In genomic region chr18:9613550-9614400, GRCh38 we compare ENCODE assay signal across 1 cellular context.
TF ChIP-seq lines count a peak whose summit lies in the region.

No MANE protein-coding gene starts in this region.

TF ChIP-seq in HepG2, 621 proteins besides CTCF, POLR2A, EP300 and RAD21 (continued from another document and continues in another):
- no peak for TF ChIP-seq ZBTB8A (CRISPR knock-in tag; IDR thresholded peaks at IDR 0.05; ENCODE audit: borderline replicate concordance, low read depth)
- no peak for TF ChIP-seq MNT (IDR thresholded peaks at IDR 0.05)
- no peak for TF ChIP-seq ZNF891 (CRISPR knock-in tag; IDR thresholded peaks at IDR 0.05)
- TF ChIP-seq MATR3 (CRISPR knock-in tag; IDR thresholded peaks at IDR 0.05), result no peak
- TF ChIP-seq ELF3 (CRISPR knock-in tag; IDR thresholded peaks at IDR 0.05), result 0 out of 2 replicates have a peak, but pooled peaks have one; percentile 16
- no peak for TF ChIP-seq MAFG (CRISPR knock-in tag; IDR thresholded peaks at IDR 0.05)
- TF ChIP-seq ZNF335 (CRISPR knock-in tag; IDR thresholded peaks at IDR 0.05), result no peak
- no peak for TF ChIP-seq MBNL3 (CRISPR knock-in tag; conservative IDR thresholded peaks at IDR 0.05)
- no peak for TF ChIP-seq ZNF607 (CRISPR knock-in tag; IDR thresholded peaks at IDR 0.05; ENCODE audit: borderline replicate concordance)
- no peak for TF ChIP-seq ZBTB43 (CRISPR knock-in tag; conservative IDR thresholded peaks at IDR 0.05)
- TF ChIP-seq CSRNP1 (CRISPR knock-in tag; IDR thresholded peaks at IDR 0.05), result no peak
- TF ChIP-seq HNRNPLL (IDR thresholded peaks at IDR 0.05; ENCODE audit: low read depth, low read length, poor library complexity, severe bottlenecking), result peak; percentile 76
- no peak for TF ChIP-seq ZNF777 (CRISPR knock-in tag; IDR thresholded peaks at IDR 0.05)
- TF ChIP-seq, protein P1, sequence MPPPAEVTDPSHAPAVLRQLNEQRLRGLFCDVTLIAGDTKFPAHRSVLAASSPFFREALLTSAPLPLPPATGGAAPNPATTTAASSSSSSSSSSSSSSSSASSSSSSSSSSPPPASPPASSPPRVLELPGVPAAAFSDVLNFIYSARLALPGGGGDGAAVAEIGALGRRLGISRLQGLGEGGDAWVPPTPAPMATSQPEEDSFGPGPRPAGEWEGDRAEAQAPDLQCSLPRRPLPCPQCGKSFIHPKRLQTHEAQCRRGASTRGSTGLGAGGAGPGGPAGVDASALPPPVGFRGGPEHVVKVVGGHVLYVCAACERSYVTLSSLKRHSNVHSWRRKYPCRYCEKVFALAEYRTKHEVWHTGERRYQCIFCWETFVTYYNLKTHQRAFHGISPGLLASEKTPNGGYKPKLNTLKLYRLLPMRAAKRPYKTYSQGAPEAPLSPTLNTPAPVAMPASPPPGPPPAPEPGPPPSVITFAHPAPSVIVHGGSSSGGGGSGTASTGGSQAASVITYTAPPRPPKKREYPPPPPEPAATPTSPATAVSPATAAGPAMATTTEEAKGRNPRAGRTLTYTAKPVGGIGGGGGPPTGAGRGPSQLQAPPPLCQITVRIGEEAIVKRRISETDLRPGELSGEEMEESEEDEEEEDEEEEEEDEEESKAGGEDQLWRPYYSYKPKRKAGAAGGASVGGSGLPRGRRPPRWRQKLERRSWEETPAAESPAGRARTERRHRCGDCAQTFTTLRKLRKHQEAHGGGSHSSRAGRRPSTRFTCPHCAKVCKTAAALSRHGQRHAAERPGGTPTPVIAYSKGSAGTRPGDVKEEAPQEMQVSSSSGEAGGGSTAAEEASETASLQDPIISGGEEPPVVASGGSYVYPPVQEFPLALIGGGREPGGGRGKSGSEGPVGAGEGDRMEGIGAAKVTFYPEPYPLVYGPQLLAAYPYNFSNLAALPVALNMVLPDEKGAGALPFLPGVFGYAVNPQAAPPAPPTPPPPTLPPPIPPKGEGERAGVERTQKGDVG (CRISPR knock-in tag; IDR thresholded peaks at IDR 0.05; ENCODE audit: borderline replicate concordance), result no peak
- TF ChIP-seq, protein P2, sequence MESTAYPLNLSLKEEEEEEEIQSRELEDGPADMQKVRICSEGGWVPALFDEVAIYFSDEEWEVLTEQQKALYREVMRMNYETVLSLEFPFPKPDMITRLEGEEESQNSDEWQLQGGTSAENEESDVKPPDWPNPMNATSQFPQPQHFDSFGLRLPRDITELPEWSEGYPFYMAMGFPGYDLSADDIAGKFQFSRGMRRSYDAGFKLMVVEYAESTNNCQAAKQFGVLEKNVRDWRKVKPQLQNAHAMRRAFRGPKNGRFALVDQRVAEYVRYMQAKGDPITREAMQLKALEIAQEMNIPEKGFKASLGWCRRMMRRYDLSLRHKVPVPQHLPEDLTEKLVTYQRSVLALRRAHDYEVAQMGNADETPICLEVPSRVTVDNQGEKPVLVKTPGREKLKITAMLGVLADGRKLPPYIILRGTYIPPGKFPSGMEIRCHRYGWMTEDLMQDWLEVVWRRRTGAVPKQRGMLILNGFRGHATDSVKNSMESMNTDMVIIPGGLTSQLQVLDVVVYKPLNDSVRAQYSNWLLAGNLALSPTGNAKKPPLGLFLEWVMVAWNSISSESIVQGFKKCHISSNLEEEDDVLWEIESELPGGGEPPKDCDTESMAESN (CRISPR knock-in tag; conservative IDR thresholded peaks at IDR 0.05), result no peak
- no peak for TF ChIP-seq THAP7 (CRISPR knock-in tag; IDR thresholded peaks at IDR 0.05)
- TF ChIP-seq, protein P3, sequence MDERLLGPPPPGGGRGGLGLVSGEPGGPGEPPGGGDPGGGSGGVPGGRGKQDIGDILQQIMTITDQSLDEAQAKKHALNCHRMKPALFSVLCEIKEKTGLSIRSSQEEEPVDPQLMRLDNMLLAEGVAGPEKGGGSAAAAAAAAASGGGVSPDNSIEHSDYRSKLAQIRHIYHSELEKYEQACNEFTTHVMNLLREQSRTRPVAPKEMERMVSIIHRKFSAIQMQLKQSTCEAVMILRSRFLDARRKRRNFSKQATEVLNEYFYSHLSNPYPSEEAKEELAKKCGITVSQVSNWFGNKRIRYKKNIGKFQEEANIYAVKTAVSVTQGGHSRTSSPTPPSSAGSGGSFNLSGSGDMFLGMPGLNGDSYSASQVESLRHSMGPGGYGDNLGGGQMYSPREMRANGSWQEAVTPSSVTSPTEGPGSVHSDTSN (CRISPR knock-in tag; IDR thresholded peaks at IDR 0.05), result no peak
- TF ChIP-seq HNRNPUL1 (IDR thresholded peaks at IDR 0.05; ENCODE audit: low read depth, low read length), result no peak
- no peak for TF ChIP-seq ZMYM3 (CRISPR knock-in tag; IDR thresholded peaks at IDR 0.05)
- peak; percentile 41; the same call in 1 of the 2 replicates for TF ChIP-seq POLR2G (IDR thresholded peaks at IDR 0.05; ENCODE audit: low read depth, low read length)
- TF ChIP-seq E2F5 (CRISPR knock-in tag; conservative IDR thresholded peaks at IDR 0.05), result no peak
- no peak for TF ChIP-seq CBX1 (IDR thresholded peaks at IDR 0.05; ENCODE audit: low read depth)
- TF ChIP-seq, protein P4, sequence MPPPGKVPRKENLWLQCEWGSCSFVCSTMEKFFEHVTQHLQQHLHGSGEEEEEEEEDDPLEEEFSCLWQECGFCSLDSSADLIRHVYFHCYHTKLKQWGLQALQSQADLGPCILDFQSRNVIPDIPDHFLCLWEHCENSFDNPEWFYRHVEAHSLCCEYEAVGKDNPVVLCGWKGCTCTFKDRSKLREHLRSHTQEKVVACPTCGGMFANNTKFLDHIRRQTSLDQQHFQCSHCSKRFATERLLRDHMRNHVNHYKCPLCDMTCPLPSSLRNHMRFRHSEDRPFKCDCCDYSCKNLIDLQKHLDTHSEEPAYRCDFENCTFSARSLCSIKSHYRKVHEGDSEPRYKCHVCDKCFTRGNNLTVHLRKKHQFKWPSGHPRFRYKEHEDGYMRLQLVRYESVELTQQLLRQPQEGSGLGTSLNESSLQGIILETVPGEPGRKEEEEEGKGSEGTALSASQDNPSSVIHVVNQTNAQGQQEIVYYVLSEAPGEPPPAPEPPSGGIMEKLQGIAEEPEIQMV (CRISPR knock-in tag; IDR thresholded peaks at IDR 0.05; ENCODE audit: low read depth), result no peak
- TF ChIP-seq SRSF4 (IDR thresholded peaks at IDR 0.05; ENCODE audit: low read depth, low read length, poor library complexity, severe bottlenecking), result no peak
- peak; percentile 42 for TF ChIP-seq AGO2 (optimal IDR thresholded peaks at IDR 0.05; ENCODE audit: low read depth, low read length)
- no peak for TF ChIP-seq ZNF101 (CRISPR knock-in tag; IDR thresholded peaks at IDR 0.05; ENCODE audit: borderline replicate concordance, low read depth)
- no peak for TF ChIP-seq HNRNPL (IDR thresholded peaks at IDR 0.05; ENCODE audit: low read depth, low read length)
- no peak for TF ChIP-seq TCF12 (IDR thresholded peaks at IDR 0.05)
- TF ChIP-seq TCF12 (CRISPR knock-in tag; IDR thresholded peaks at IDR 0.05), result no peak
- no peak for TF ChIP-seq SUZ12 (IDR thresholded peaks at IDR 0.05; ENCODE audit: low read depth, low read length)
- TF ChIP-seq ZNF362 (CRISPR knock-in tag; IDR thresholded peaks at IDR 0.05; ENCODE audit: borderline replicate concordance), result no peak
- no peak for TF ChIP-seq ZNF407 (CRISPR knock-in tag; IDR thresholded peaks at IDR 0.05; ENCODE audit: not compliant biosample characterization)
- no peak for TF ChIP-seq MYNN (CRISPR knock-in tag; IDR thresholded peaks at IDR 0.05; ENCODE audit: low read depth)
